Comparison of ENCODE assay signal across 1 cellular context in genomic region chr17:79803997-79804855, GRCh38.
TF ChIP-seq lines count a peak whose summit lies in the region.

No MANE protein-coding gene starts in this region.

TF ChIP-seq in HepG2, 621 proteins besides CTCF, POLR2A, EP300 and RAD21 (continued from another document and continues in another):
- TF ChIP-seq NR0B2 (CRISPR knock-in tag; IDR thresholded peaks at IDR 0.05) (peak; percentile 94), NCOA5 (CRISPR knock-in tag; IDR thresholded peaks at IDR 0.05) (no peak), ZNF30 (CRISPR knock-in tag; IDR thresholded peaks at IDR 0.05) (peak; percentile 95), ZNF331 (CRISPR knock-in tag; IDR thresholded peaks at IDR 0.05) (peak; percentile 55), KLF16 (CRISPR knock-in tag; IDR thresholded peaks at IDR 0.05) (peak in 1 of 2 experiments; percentile 94; a peak in 2 of 4 replicates), SRY (CRISPR knock-in tag; IDR thresholded peaks at IDR 0.05) (peak; percentile 99), E2F5 (CRISPR knock-in tag; conservative IDR thresholded peaks at IDR 0.05) (0 out of 2 replicates have a peak, but pooled peaks have one; percentile 45), ZNF598 (CRISPR knock-in tag; IDR thresholded peaks at IDR 0.05; ENCODE audit: borderline replicate concordance) (peak; percentile 98), MIER3 (CRISPR knock-in tag; IDR thresholded peaks at IDR 0.05; ENCODE audit: borderline replicate concordance) (peak; percentile 66; the same call in 1 of the 2 replicates), KMT2B (CRISPR knock-in tag; IDR thresholded peaks at IDR 0.05) (peak; percentile 42; the same call in 1 of the 2 replicates), JUN (CRISPR knock-in tag; IDR thresholded peaks at IDR 0.05) (peak; percentile 62; the same call in 1 of the 2 replicates), ZSCAN22 (CRISPR knock-in tag; IDR thresholded peaks at IDR 0.05) (peak; percentile 71; the same call in 1 of the 2 replicates), HOXA3 (CRISPR knock-in tag; IDR thresholded peaks at IDR 0.05) (peak; percentile 85), RORA (CRISPR knock-in tag; IDR thresholded peaks at IDR 0.05) (no peak), NR3C1 (CRISPR knock-in tag; IDR thresholded peaks at IDR 0.05) (no peak), ZNF44 (CRISPR knock-in tag; IDR thresholded peaks at IDR 0.05) (peak; percentile 85; the same call in 1 of the 2 replicates), NFE2L1 (CRISPR knock-in tag; IDR thresholded peaks at IDR 0.05; ENCODE audit: borderline replicate concordance) (0 out of 2 replicates have a peak, but pooled peaks have one; percentile 15), POGK (CRISPR knock-in tag; conservative IDR thresholded peaks at IDR 0.05) (peak; percentile 95), REL (CRISPR knock-in tag; conservative IDR thresholded peaks at IDR 0.05) (peak; percentile 86), MEF2D (CRISPR knock-in tag; IDR thresholded peaks at IDR 0.05) (no peak), CBFB (CRISPR knock-in tag; IDR thresholded peaks at IDR 0.05) (peak; percentile 69; the same call in 1 of the 2 replicates), NCOA1 (CRISPR knock-in tag; IDR thresholded peaks at IDR 0.05) (peak; percentile 68; the same call in 1 of the 2 replicates), MED13 (CRISPR knock-in tag; IDR thresholded peaks at IDR 0.05) (no peak), ZBED4 (CRISPR knock-in tag; IDR thresholded peaks at IDR 0.05; ENCODE audit: borderline replicate concordance) (peak; percentile 85), TFAP4 (IDR thresholded peaks at IDR 0.05; ENCODE audit: borderline replicate concordance, low read depth) (no peak), ZNF333 (CRISPR knock-in tag; IDR thresholded peaks at IDR 0.05; ENCODE audit: borderline replicate concordance) (peak; percentile 96), MAX (IDR thresholded peaks at IDR 0.05) (peak; percentile 97), DRAP1 (CRISPR knock-in tag; IDR thresholded peaks at IDR 0.05) (peak; percentile 17; the same call in 1 of the 2 replicates), EED (CRISPR knock-in tag; IDR thresholded peaks at IDR 0.05) (peak; percentile 70; the same call in 1 of the 2 replicates), BCL6 (CRISPR knock-in tag; IDR thresholded peaks at IDR 0.05) (peak; percentile 66), TARDBP (CRISPR knock-in tag; IDR thresholded peaks at IDR 0.05) (no peak), ZNF782 (CRISPR knock-in tag; IDR thresholded peaks at IDR 0.05; ENCODE audit: borderline replicate concordance) (peak; percentile 96), ZNF792 (CRISPR knock-in tag; IDR thresholded peaks at IDR 0.05) (peak; percentile 73; the same call in 1 of the 2 replicates)
- TF ChIP-seq, protein P1, sequence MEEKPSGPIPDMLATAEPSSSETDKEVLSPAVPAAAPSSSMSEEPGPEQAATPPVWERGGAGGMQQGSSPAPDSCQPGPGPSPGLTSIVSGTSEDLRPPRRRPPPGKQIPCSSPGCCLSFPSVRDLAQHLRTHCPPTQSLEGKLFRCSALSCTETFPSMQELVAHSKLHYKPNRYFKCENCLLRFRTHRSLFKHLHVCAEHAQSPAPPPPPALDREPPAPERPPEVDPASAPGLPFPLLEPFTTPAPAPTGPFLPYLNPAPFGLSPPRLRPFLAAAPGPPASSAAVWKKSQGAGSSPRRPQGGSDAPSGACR (CRISPR knock-in tag; IDR thresholded peaks at IDR 0.05), result peak; percentile 89
- TF ChIP-seq, protein P2, sequence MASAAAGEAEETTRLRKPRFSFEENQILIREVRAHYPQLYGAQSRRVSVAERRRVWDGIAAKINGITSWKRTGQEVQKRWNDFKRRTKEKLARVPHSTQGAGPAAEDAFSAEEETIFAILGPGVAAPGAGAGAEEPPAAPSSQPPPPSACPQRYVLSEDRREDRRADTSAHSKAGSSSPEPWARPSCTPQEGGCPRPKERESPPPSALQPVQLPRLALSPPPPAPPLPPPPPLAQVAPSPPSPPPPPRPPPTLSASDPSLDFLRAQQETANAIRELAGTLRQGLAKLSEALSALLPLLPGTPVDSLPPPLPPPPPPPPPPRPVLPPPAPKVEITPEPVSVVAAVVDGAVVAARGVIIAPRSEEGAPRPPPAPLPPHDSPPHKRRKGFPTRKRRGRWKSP (CRISPR knock-in tag; IDR thresholded peaks at IDR 0.05), result peak; percentile 85; the same call in 1 of the 2 replicates
- TF ChIP-seq, protein P3, sequence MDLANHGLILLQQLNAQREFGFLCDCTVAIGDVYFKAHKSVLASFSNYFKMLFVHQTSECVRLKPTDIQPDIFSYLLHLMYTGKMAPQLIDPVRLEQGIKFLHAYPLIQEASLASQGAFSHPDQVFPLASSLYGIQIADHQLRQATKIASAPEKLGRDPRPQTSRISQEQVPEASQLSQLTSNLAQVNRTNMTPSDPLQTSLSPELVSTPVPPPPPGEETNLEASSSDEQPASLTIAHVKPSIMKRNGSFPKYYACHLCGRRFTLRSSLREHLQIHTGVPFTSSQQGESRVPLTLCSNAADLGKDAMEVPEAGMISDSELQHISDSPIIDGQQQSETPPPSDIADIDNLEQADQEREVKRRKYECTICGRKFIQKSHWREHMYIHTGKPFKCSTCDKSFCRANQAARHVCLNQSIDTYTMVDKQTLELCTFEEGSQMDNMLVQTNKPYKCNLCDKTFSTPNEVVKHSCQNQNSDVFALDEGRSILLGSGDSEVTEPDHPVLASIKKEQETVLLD (CRISPR knock-in tag; IDR thresholded peaks at IDR 0.05; ENCODE audit: low read depth), result peak; percentile 55; the same call in 1 of the 2 replicates
- TF ChIP-seq, protein P4, sequence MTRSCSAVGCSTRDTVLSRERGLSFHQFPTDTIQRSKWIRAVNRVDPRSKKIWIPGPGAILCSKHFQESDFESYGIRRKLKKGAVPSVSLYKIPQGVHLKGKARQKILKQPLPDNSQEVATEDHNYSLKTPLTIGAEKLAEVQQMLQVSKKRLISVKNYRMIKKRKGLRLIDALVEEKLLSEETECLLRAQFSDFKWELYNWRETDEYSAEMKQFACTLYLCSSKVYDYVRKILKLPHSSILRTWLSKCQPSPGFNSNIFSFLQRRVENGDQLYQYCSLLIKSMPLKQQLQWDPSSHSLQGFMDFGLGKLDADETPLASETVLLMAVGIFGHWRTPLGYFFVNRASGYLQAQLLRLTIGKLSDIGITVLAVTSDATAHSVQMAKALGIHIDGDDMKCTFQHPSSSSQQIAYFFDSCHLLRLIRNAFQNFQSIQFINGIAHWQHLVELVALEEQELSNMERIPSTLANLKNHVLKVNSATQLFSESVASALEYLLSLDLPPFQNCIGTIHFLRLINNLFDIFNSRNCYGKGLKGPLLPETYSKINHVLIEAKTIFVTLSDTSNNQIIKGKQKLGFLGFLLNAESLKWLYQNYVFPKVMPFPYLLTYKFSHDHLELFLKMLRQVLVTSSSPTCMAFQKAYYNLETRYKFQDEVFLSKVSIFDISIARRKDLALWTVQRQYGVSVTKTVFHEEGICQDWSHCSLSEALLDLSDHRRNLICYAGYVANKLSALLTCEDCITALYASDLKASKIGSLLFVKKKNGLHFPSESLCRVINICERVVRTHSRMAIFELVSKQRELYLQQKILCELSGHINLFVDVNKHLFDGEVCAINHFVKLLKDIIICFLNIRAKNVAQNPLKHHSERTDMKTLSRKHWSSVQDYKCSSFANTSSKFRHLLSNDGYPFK (CRISPR knock-in tag; IDR thresholded peaks at IDR 0.05; ENCODE audit: borderline replicate concordance), result peak; percentile 67
- TF ChIP-seq, protein P5, sequence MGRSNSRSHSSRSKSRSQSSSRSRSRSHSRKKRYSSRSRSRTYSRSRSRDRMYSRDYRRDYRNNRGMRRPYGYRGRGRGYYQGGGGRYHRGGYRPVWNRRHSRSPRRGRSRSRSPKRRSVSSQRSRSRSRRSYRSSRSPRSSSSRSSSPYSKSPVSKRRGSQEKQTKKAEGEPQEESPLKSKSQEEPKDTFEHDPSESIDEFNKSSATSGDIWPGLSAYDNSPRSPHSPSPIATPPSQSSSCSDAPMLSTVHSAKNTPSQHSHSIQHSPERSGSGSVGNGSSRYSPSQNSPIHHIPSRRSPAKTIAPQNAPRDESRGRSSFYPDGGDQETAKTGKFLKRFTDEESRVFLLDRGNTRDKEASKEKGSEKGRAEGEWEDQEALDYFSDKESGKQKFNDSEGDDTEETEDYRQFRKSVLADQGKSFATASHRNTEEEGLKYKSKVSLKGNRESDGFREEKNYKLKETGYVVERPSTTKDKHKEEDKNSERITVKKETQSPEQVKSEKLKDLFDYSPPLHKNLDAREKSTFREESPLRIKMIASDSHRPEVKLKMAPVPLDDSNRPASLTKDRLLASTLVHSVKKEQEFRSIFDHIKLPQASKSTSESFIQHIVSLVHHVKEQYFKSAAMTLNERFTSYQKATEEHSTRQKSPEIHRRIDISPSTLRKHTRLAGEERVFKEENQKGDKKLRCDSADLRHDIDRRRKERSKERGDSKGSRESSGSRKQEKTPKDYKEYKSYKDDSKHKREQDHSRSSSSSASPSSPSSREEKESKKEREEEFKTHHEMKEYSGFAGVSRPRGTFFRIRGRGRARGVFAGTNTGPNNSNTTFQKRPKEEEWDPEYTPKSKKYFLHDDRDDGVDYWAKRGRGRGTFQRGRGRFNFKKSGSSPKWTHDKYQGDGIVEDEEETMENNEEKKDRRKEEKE (IDR thresholded peaks at IDR 0.05), result no peak
